8 cellular contexts compared by ENCODE assay signal in genomic region chr13:23960566-23961156, GRCh38.
DNase-seq lines count a peak whose midpoint lies in the region; ATAC-seq and TF ChIP-seq lines count a peak whose summit lies in the region.

No MANE protein-coding gene starts in this region.

- H3K4me2 ChIP-seq in neuronal stem cell (ENCODE audit: insufficient read depth, low read length, poor library complexity, severe bottlenecking): no peak overlapping the region

- H4K91ac ChIP-seq in neuronal stem cell (ENCODE audit: low read depth, low read length, poor library complexity): no peak overlapping the region

- intact Hi-C loops in dorsolateral prefrontal cortex (cut with DNase I): loop anchor here in 1 of 2 donors (5.0 kb wide), 1 partner anchor 43 kb away; no protein-coding TSS in a partner anchor

- H3K14ac ChIP-seq in neuronal stem cell (ENCODE audit: low read length): no peak overlapping the region

- H3K4me3 ChIP-seq in dorsolateral prefrontal cortex (no peak overlapping the region), neuronal stem cell (ENCODE audit: low read length in 2 of 2) (no peak overlapping the region)

- H3K27ac ChIP-seq in dorsolateral prefrontal cortex (no peak overlapping the region), neuronal stem cell (replicated peaks; ENCODE audit: low read length) (no peak overlapping the region)

- H3K4ac ChIP-seq in neuronal stem cell (ENCODE audit: low read length): no peak overlapping the region

- DNase-seq in A172 (ENCODE audit: low spot score) (peak; percentile 44), NCI-H82 (lab: John Stamatoyannopoulos, UW) (peak; percentile 90), dorsolateral prefrontal cortex (no peak), neuronal stem cell (ENCODE audit: low spot score) (peak; percentile 23), hepatic stellate cell (ENCODE audit: low spot score) (no peak), occipital lobe (lab: John Stamatoyannopoulos, UW) (no peak)

- no peak overlapping the region for H2BK15ac ChIP-seq in neuronal stem cell (ENCODE audit: low read length)

- TF ChIP-seq CTCF in GM12872 (IDR thresholded peaks at IDR 0.05; ENCODE audit: insufficient read depth, low read depth, low read length) (peak; percentile 54), dorsolateral prefrontal cortex (IDR thresholded peaks at IDR 0.05 in 54 of 56, conservative IDR thresholded peaks at IDR 0.05 in 2 of 56; ENCODE audit: low read depth in 1 of 56, partially characterized antibody in 56 of 56) (peak; percentile 36 to 80 (median 62))

- H3K27me3 ChIP-seq in dorsolateral prefrontal cortex (peaks cover 0 to 3% (median 0%) of the 10 kb centered on the region in 45 donors), neuronal stem cell (ENCODE audit: control insufficient read depth in 3 of 3, insufficient read depth in 3 of 3, low read depth in 1 of 3, low read length in 3 of 3) (peaks cover 0 to 6% (median 0%) of the 10 kb centered on the region in 3 experiments)

- no peaks in the 10 kb centered on the region for H3K36me3 ChIP-seq in neuronal stem cell (replicated peaks in 1 of 2; ENCODE audit: control insufficient read depth in 2 of 2, insufficient read depth in 2 of 2, low read length in 2 of 2)

- H2BK12ac ChIP-seq in neuronal stem cell (ENCODE audit: low read length): no peak overlapping the region

- H3K9ac ChIP-seq in neuronal stem cell (ENCODE audit: low read depth, low read length, poor library complexity): no peak overlapping the region

- H2AFZ ChIP-seq in neuronal stem cell (ENCODE audit: low read length): no peak overlapping the region

- peaks cover 0 to 2% of the 10 kb centered on the region in 2 donors for H3K4me1 ChIP-seq in neuronal stem cell (ENCODE audit: control insufficient read depth in 2 of 2, insufficient read depth in 1 of 2, low read depth in 1 of 2, low read length in 2 of 2)

- WGBS in neuronal stem cell (ENCODE audit: extremely low coverage in 2 of 2, insufficient read length in 2 of 2, insufficient replicate concordance in 1 of 2), 2 donors: no CpG with 5 or more reads among the region's 1 CpG

- no peak overlapping the region for H3K18ac ChIP-seq in neuronal stem cell (ENCODE audit: low read length)

- no peak overlapping the region for H2BK120ac ChIP-seq in neuronal stem cell (ENCODE audit: low read depth, low read length)

- no peak overlapping the region for H3K23ac ChIP-seq in neuronal stem cell (ENCODE audit: low read depth, low read length, poor library complexity)

- H3K9me3 ChIP-seq in neuronal stem cell (replicated peaks in 1 of 2; ENCODE audit: control insufficient read depth in 2 of 2, insufficient read depth in 1 of 2, low read depth in 1 of 2, low read length in 2 of 2): no peaks in the 10 kb centered on the region

- no peaks in the 10 kb centered on the region for H3K79me1 ChIP-seq in neuronal stem cell (ENCODE audit: low read depth, low read length)

- no peak overlapping the region for H2AK5ac ChIP-seq in neuronal stem cell (ENCODE audit: low read depth, low read length)

- no peak overlapping the region for H2BK5ac ChIP-seq in neuronal stem cell (ENCODE audit: low read length)

- no peak for ATAC-seq in GM21737 (IDR thresholded peaks at IDR 0.05; ENCODE audit: unreplicated experiment)

- H4K8ac ChIP-seq in neuronal stem cell (ENCODE audit: low read depth, low read length): no peak overlapping the region

Comparison
In these comparisons a context has a peak if more than half of its experiments do, and no peak if none do; other contexts are left out.
1. DNase-seq: peak in A172 (single experiment), NCI-H82 (single experiment) and neuronal stem cell (single experiment); none in dorsolateral prefrontal cortex (0 of 10), hepatic stellate cell (single experiment) and occipital lobe (single experiment).